22 cellular contexts compared by ENCODE assay signal in the genomic region with DNA sequence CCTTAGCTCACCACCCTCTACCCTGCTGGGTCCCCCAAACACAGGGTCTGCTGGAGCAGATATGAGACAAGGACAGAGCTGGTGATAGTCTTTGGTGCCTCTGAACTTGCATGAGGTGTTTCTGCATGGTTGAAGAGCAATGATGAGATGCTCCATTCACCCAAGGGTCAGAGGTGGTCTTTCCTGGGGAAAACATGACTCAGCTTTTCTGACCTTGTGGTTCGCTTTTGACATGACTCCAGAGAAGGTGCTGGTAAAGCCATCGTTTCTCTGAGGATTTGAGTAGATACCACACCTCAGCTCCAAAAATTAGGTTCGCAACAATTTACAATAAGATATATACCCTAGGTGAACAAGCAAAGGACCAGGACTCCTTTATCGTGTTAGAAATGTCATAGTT.
A peak's percentile ranks its signal among the peaks of the same experiment; 100 is the strongest.
DNase-seq lines count a peak whose midpoint lies in the region; ATAC-seq, FAIRE-seq and TF ChIP-seq lines count a peak whose summit lies in the region.
"Had no signal": no experiment of that assay in that cellular context is flagged by ENCODE, and none has a peak within 500 bp of the region (broad histone marks: within the 10 kb centered on the region; RNA-seq: fewer than 3 reads in every experiment).

No MANE protein-coding gene starts in this region.

- intact Hi-C loops in K562 (cut with micrococcal nuclease): loop anchor here (5.0 kb wide), 2 partner anchors 155 to 985 kb away; no protein-coding TSS in a partner anchor
- intact Hi-C loops in left cardiac atrium (cut with DNase I): loop anchor here (10.0 kb wide), 4 partner anchors 152 to 1698 kb away; partner anchors contain the start of gene MAFB (in 1 of the 2)

- no peak for TF ChIP-seq CTCF in A549 (IDR thresholded peaks at IDR 0.05)
- TF ChIP-seq CTCF in DND-41 (IDR thresholded peaks at IDR 0.05; ENCODE audit: borderline replicate concordance, extremely low read depth, low read length, poor library complexity, severe bottlenecking): no peak
- no peak for TF ChIP-seq CTCF in K562 (IDR thresholded peaks at IDR 0.05 in 2 of 3, conservative IDR thresholded peaks at IDR 0.05 in 1 of 3; ENCODE audit: insufficient read depth in 2 of 3, low read depth in 1 of 3, low read length in 3 of 3)

- FAIRE-seq in A549 (lab: Jason Lieb, UNC): no peak
- no peak for FAIRE-seq in K562 (lab: Jason Lieb, UNC)
- FAIRE-seq: A204.1, D721Med, G401.6, GM12891, GM19239 had no signal

- 39% methylated on average over 4 of the region's 4 CpGs for WGBS in A549 (ENCODE audit: missing lambda C conversion rate)
- WGBS in K562 (ENCODE audit: insufficient coverage, low coverage, missing lambda C conversion rate): 2% methylated on average over 4 of the region's 4 CpGs

- H3K4me2 ChIP-seq in A549: no peak overlapping the region
- no peak overlapping the region for H3K4me2 ChIP-seq in DND-41 (ENCODE audit: insufficient read depth, low read length)
- H3K4me2 ChIP-seq in K562 (ENCODE audit: insufficient read depth, low read length): no peak overlapping the region
- H3K4me2 ChIP-seq: BLaER1 treated with 17β-estradiol and CSF1 and Interleukin-3, amounts not matched to agents 10 nM and 100 nM had no signal

- POLR2A ChIA-PET in A549 (lab: Yijun Ruan, JAX): no interaction called here
- POLR2A ChIA-PET in K562 (lab: Yijun Ruan, JAX): interaction anchor here (0.7 to 1.4 kb wide), 2 partner anchors 19 to 383 kb away, joined by 3 read pairs; no protein-coding TSS in a partner anchor

- TF ChIP-seq POLR2A in A549 (IDR thresholded peaks at IDR 0.05; ENCODE audit: low read length): no peak
- TF ChIP-seq POLR2A in K562 (conservative IDR thresholded peaks at IDR 0.05): no peak

- H3K9me1 ChIP-seq in K562 (ENCODE audit: control insufficient read depth, insufficient read depth, low read length): no peaks in the 10 kb centered on the region

- no TSS peak for BruUV-seq in K562 (replicated peaks; lab: Mats Ljungman, UMichigan)

- H3K9me3 ChIP-seq in A549 (no peaks in the 10 kb centered on the region), DND-41 (ENCODE audit: insufficient read depth, low read length, severe bottlenecking) (peaks cover 6% of the 10 kb centered on the region), K562 (replicated peaks; ENCODE audit: control insufficient read depth, insufficient read depth, low read depth, low read length) (no peaks in the 10 kb centered on the region)
- H3K9me3 ChIP-seq: BLaER1 treated with 17β-estradiol and CSF1 and Interleukin-3, amounts not matched to agents 10 nM and 100 nM; Caco-2 had no signal

- H3K27ac ChIP-seq in A549 (no peak overlapping the region), DND-41 (ENCODE audit: low read length) (peak overlapping the region; percentile 80), K562 (ENCODE audit: extremely low read depth, low read depth, low read length) (no peak overlapping the region)
- H3K27ac ChIP-seq: BLaER1 treated with 17β-estradiol and CSF1 and Interleukin-3, amounts not matched to agents 10 nM and 100 nM; C4-2B had no signal

- in situ Hi-C loops in K562 (cut with MboI): loop anchor here (25.0 kb wide), 2 partner anchors 1420 to 1670 kb away; partner anchors contain the start of gene MAFB

- H3K36me3 ChIP-seq in DND-41 (ENCODE audit: insufficient read depth, low read length) (no peaks in the 10 kb centered on the region), K562 (ENCODE audit: control insufficient read depth, insufficient read depth, low read length) (no peaks in the 10 kb centered on the region)
- H3K36me3 ChIP-seq: BLaER1 treated with 17β-estradiol and CSF1 and Interleukin-3, amounts not matched to agents 10 nM and 100 nM had no signal

- TF ChIP-seq RAD21 in A549 (conservative IDR thresholded peaks at IDR 0.05 in 1 of 2, IDR thresholded peaks at IDR 0.05 in 1 of 2): no peak
- TF ChIP-seq RAD21 in K562 (CRISPR knock-in tag; conservative IDR thresholded peaks at IDR 0.05 in 1 of 2, IDR thresholded peaks at IDR 0.05 in 1 of 2): no peak

- no peak for TF ChIP-seq EP300 in A549 (IDR thresholded peaks at IDR 0.05)
- no peak for TF ChIP-seq EP300 in K562 (IDR thresholded peaks at IDR 0.05; ENCODE audit: low read length)

- CTCF ChIA-PET in A549 (lab: Yijun Ruan, JAX): interaction anchor here (1.3 to 5.3 kb wide), 6 partner anchors 9 to 1695 kb away, joined by 3 to 40 read pairs (median 8); no protein-coding TSS in a partner anchor
- CTCF ChIA-PET in K562 (lab: Yijun Ruan, JAX; ENCODE audit: low intra/inter-chr PET ratio): no interaction called here

- H2AFZ ChIP-seq in DND-41 (ENCODE audit: low read depth, low read length): no peak overlapping the region
- no peak overlapping the region for H2AFZ ChIP-seq in K562 (ENCODE audit: low read depth, low read length)

- ATAC-seq in A549 (no peak), DND-41 (ENCODE audit: insufficient read depth, low read depth) (no peak), K562 (no peak), left cardiac atrium (no peak), GM21717 (IDR thresholded peaks at IDR 0.05; ENCODE audit: unreplicated experiment) (no peak)
- ATAC-seq: CD8-positive, alpha-beta T cell had no signal

- no peaks in the 10 kb centered on the region for H3K27me3 ChIP-seq in DND-41 (ENCODE audit: insufficient read depth, low read length, poor library complexity)
- H3K27me3 ChIP-seq in K562 (ENCODE audit: control insufficient read depth in 2 of 2, insufficient read depth in 2 of 2, low read length in 2 of 2): no peaks in the 10 kb centered on the region
- H3K27me3 ChIP-seq: BLaER1 treated with 17β-estradiol and CSF1 and Interleukin-3, amounts not matched to agents 10 nM and 100 nM had no signal

- H3K4me1 ChIP-seq in A549 (no peaks in the 10 kb centered on the region), DND-41 (ENCODE audit: insufficient read depth, low read length) (peaks cover 47% of the 10 kb centered on the region), K562 (replicated peaks in 1 of 2; ENCODE audit: control insufficient read depth in 2 of 2, insufficient read depth in 2 of 2, low read length in 2 of 2) (no peaks in the 10 kb centered on the region)
- H3K4me1 ChIP-seq: Caco-2 had no signal

- H4K20me1 ChIP-seq in DND-41 (ENCODE audit: insufficient read depth, low read length) (no peaks in the 10 kb centered on the region), K562 (replicated peaks; ENCODE audit: control insufficient read depth, insufficient read depth, low read length) (no peaks in the 10 kb centered on the region; the same call in 1 of the 2 replicates)
- H4K20me1 ChIP-seq: BLaER1 treated with 17β-estradiol and CSF1 and Interleukin-3, amounts not matched to agents 10 nM and 100 nM had no signal

- DNase-seq in A549 (ENCODE audit: low read depth in 1 of 2, low spot score in 1 of 2): no peak
- DNase-seq in DND-41: no peak
- DNase-seq in K562 (ENCODE audit: extremely low read depth in 1 of 4, low spot score in 3 of 4): no peak
- peak; percentile 33 for DNase-seq in islet precursor cell
- no peak for DNase-seq in left cardiac atrium
- no peak for DNase-seq in EL
- DNase-seq: 8988T; AML-193; Caco-2; Calu3; CD4-positive, alpha-beta T cell; CD8-positive, alpha-beta T cell; DMS79 treated with DMSO at 0.1 percent for 48 hours; GF-D8 had no signal

- no peak overlapping the region for H3K4me3 ChIP-seq in A549
- no peak overlapping the region for H3K4me3 ChIP-seq in DND-41 (ENCODE audit: low read depth in 1 of 2, low read length in 2 of 2)
- no peak overlapping the region for H3K4me3 ChIP-seq in K562
- H3K4me3 ChIP-seq: BLaER1 treated with 17β-estradiol and CSF1 and Interleukin-3, amounts not matched to agents 10 nM and 100 nM had no signal

- no peak overlapping the region for H3K9ac ChIP-seq in DND-41 (ENCODE audit: low read depth, low read length)
- H3K9ac ChIP-seq in K562 (ENCODE audit: insufficient read depth in 1 of 2, low read depth in 2 of 2, low read length in 2 of 2): no peak overlapping the region
- H3K9ac ChIP-seq: BLaER1 treated with 17β-estradiol and CSF1 and Interleukin-3, amounts not matched to agents 10 nM and 100 nM had no signal

- H3K79me2 ChIP-seq in DND-41 (ENCODE audit: insufficient read depth, low read length) (no peaks in the 10 kb centered on the region), K562 (ENCODE audit: control insufficient read depth, insufficient read depth, low read length) (no peaks in the 10 kb centered on the region)

TF ChIP-seq in A549, 52 proteins besides CTCF, POLR2A, EP300 and RAD21 (continues in another document):
- TF ChIP-seq HOXB13 (CRISPR knock-in tag; IDR thresholded peaks at IDR 0.05; ENCODE audit: low read depth) (no peak), BHLHE40 (IDR thresholded peaks at IDR 0.05; ENCODE audit: low read depth, low read length) (no peak), ZSCAN20 (CRISPR knock-in tag; IDR thresholded peaks at IDR 0.05) (no peak), CEBPB (IDR thresholded peaks at IDR 0.05) (no peak), CBX8 (IDR thresholded peaks at IDR 0.05) (no peak), MAFK (IDR thresholded peaks at IDR 0.05; ENCODE audit: partially characterized antibody) (peak; percentile 72), BCL3 (IDR thresholded peaks at IDR 0.05) (no peak)

TF ChIP-seq in K562, 482 proteins besides CTCF, POLR2A, EP300 and RAD21 (continues in another document):
- TF ChIP-seq CC2D1A (IDR thresholded peaks at IDR 0.05): no peak
- no peak for TF ChIP-seq MAX (CRISPR knock-in tag; IDR thresholded peaks at IDR 0.05)
- no peak for TF ChIP-seq ESRRA (IDR thresholded peaks at IDR 0.05; ENCODE audit: borderline replicate concordance, low read depth)
- 0 out of 2 replicates have a peak, but pooled peaks have one; percentile 22 for TF ChIP-seq ZNF316 (IDR thresholded peaks at IDR 0.05)
- TF ChIP-seq RBM22 (IDR thresholded peaks at IDR 0.05; ENCODE audit: low read depth, low read length, poor library complexity, severe bottlenecking): no peak
- no peak for TF ChIP-seq ZNF197 (CRISPR knock-in tag; IDR thresholded peaks at IDR 0.05; ENCODE audit: low read depth)
- TF ChIP-seq MCM5 (IDR thresholded peaks at IDR 0.05; ENCODE audit: low read depth): no peak
- no peak for TF ChIP-seq ARID3B (CRISPR knock-in tag; IDR thresholded peaks at IDR 0.05; ENCODE audit: borderline replicate concordance)
- no peak for TF ChIP-seq ZFX (CRISPR knock-in tag; IDR thresholded peaks at IDR 0.05)

Comparison
In these comparisons a context has a peak if more than half of its experiments do, and no peak if none do; other contexts are left out.
1. Of the 35 proteins assayed by ChIP-seq in both K562 and A549: peak only in K562: none; only in A549: MAFK; in both: none; in neither: 34.